Comparison of ENCODE assay signal across 12 cellular contexts in genomic region chr2:2547451-2547850, GRCh38.
"Had no signal": no experiment of that assay in that cellular context is flagged by ENCODE, and none has a peak within 500 bp of the region (broad histone marks: within the 10 kb centered on the region; RNA-seq: fewer than 3 reads in every experiment).

No MANE protein-coding gene starts in this region.

- H3K4me1 Mint-ChIP-seq: activated T-helper 17 cell treated with anti-CD3 and anti-CD28 coated beads, Interleukin-2, amount 50 U/mL, for 72 hours; stimulated activated naive B cell treated with anti-CD40 and anti-IgM and Interleukin-4, amounts not matched to agents 10 μg/mL and 1 μg/mL and 100 μg/mL, for 72 hours had no signal

- DNase-seq: activated CD4-positive, alpha-beta T cell treated with anti-CD3 and anti-CD28 coated beads, Interleukin-2, amount 50 U/mL, for 48 hours; activated naive CD4-positive, alpha-beta T cell treated with Interleukin-2 at 50 U/mL for 16 hours; kidney glomerular epithelial cell; mesendoderm; nephron progenitor cell; ovary; retina; stimulated activated CD4-positive, alpha-beta T cell treated with anti-CD3 and anti-CD28 coated beads, Interleukin-4, amount 100 ng/mL, for 1 hour; stimulated activated naive B cell treated with anti-CD40 and anti-IgM and Interleukin-4, amounts not matched to agents 10 μg/mL and 1 μg/mL and 100 μg/mL, for 72 hours; transverse colon; WERI-Rb-1 had no signal

- H3K4me3 Mint-ChIP-seq: activated T-helper 17 cell treated with anti-CD3 and anti-CD28 coated beads, Interleukin-2, amount 50 U/mL, for 72 hours; nephron progenitor cell; stimulated activated naive B cell treated with anti-CD40 and anti-IgM and Interleukin-4, amounts not matched to agents 10 μg/mL and 1 μg/mL and 100 μg/mL, for 72 hours had no signal

- H3K27me3 Mint-ChIP-seq: activated T-helper 17 cell treated with anti-CD3 and anti-CD28 coated beads, Interleukin-2, amount 50 U/mL, for 72 hours; stimulated activated naive B cell treated with anti-CD40 and anti-IgM and Interleukin-4, amounts not matched to agents 10 μg/mL and 1 μg/mL and 100 μg/mL, for 72 hours had no signal

- H3K27ac Mint-ChIP-seq: activated T-helper 17 cell treated with anti-CD3 and anti-CD28 coated beads, Interleukin-2, amount 50 U/mL, for 72 hours; nephron progenitor cell; stimulated activated naive B cell treated with anti-CD40 and anti-IgM and Interleukin-4, amounts not matched to agents 10 μg/mL and 1 μg/mL and 100 μg/mL, for 72 hours had no signal

- H3K36me3 Mint-ChIP-seq: stimulated activated naive B cell treated with anti-CD40 and anti-IgM and Interleukin-4, amounts not matched to agents 10 μg/mL and 1 μg/mL and 100 μg/mL, for 72 hours had no signal
